In the genomic region with DNA sequence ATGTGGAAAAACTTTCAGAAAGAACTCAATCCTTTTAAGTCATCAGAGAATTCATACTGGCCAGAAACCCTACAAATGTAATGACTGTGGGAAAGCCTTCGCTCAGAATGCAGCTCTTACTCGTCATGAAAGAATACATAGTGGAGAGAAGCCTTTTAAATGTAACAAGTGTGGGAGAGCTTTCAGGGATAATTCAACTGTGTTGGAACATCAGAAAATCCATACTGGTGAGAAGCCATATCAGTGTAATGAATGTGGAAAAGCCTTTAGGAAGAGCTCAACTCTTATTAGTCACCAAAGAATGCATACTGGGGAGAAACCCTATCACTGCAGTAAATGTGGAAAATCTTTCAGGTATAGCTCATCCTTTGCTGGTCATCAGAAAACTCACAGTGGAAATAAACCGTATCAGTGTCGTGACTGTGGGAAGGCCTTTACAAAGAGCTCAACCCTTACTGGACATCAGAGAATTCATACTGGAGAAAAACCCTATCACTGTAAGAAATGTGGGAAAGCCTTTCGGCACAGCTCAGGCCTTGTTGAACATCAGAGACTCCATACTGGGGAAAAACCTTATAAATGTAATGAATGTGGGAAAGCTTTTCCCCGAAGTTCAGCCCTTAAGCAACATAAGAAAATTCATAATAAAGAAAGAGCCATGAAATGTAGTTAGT, we compare ENCODE assay signal across 3 cellular contexts.
TF ChIP-seq lines count a peak whose summit lies in the region.

No MANE protein-coding gene starts in this region.

TF ChIP-seq in liver, 16 proteins besides CTCF, POLR2A, EP300 and RAD21:
- TF ChIP-seq, protein P1, sequence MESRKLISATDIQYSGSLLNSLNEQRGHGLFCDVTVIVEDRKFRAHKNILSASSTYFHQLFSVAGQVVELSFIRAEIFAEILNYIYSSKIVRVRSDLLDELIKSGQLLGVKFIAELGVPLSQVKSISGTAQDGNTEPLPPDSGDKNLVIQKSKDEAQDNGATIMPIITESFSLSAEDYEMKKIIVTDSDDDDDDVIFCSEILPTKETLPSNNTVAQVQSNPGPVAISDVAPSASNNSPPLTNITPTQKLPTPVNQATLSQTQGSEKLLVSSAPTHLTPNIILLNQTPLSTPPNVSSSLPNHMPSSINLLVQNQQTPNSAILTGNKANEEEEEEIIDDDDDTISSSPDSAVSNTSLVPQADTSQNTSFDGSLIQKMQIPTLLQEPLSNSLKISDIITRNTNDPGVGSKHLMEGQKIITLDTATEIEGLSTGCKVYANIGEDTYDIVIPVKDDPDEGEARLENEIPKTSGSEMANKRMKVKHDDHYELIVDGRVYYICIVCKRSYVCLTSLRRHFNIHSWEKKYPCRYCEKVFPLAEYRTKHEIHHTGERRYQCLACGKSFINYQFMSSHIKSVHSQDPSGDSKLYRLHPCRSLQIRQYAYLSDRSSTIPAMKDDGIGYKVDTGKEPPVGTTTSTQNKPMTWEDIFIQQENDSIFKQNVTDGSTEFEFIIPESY (IDR thresholded peaks at IDR 0.05): no peak
- TF ChIP-seq HNF4A (conservative IDR thresholded peaks at IDR 0.05) (no peak), TAF1 (conservative IDR thresholded peaks at IDR 0.05) (no peak), HNF4G (IDR thresholded peaks at IDR 0.05) (no peak), GABPA (IDR thresholded peaks at IDR 0.05 in 1 of 2, conservative IDR thresholded peaks at IDR 0.05 in 1 of 2) (no peak)
- TF ChIP-seq, protein P2, sequence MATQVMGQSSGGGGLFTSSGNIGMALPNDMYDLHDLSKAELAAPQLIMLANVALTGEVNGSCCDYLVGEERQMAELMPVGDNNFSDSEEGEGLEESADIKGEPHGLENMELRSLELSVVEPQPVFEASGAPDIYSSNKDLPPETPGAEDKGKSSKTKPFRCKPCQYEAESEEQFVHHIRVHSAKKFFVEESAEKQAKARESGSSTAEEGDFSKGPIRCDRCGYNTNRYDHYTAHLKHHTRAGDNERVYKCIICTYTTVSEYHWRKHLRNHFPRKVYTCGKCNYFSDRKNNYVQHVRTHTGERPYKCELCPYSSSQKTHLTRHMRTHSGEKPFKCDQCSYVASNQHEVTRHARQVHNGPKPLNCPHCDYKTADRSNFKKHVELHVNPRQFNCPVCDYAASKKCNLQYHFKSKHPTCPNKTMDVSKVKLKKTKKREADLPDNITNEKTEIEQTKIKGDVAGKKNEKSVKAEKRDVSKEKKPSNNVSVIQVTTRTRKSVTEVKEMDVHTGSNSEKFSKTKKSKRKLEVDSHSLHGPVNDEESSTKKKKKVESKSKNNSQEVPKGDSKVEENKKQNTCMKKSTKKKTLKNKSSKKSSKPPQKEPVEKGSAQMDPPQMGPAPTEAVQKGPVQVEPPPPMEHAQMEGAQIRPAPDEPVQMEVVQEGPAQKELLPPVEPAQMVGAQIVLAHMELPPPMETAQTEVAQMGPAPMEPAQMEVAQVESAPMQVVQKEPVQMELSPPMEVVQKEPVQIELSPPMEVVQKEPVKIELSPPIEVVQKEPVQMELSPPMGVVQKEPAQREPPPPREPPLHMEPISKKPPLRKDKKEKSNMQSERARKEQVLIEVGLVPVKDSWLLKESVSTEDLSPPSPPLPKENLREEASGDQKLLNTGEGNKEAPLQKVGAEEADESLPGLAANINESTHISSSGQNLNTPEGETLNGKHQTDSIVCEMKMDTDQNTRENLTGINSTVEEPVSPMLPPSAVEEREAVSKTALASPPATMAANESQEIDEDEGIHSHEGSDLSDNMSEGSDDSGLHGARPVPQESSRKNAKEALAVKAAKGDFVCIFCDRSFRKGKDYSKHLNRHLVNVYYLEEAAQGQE (IDR thresholded peaks at IDR 0.05): no peak
TF ChIP-seq in liver: peak in this region for 0.

TF ChIP-seq in HepG2, 621 proteins besides CTCF, POLR2A, EP300 and RAD21:
- TF ChIP-seq ZNF530 (CRISPR knock-in tag; IDR thresholded peaks at IDR 0.05; ENCODE audit: low read depth) (no peak), MEIS2 (CRISPR knock-in tag; IDR thresholded peaks at IDR 0.05) (no peak), SRF (IDR thresholded peaks at IDR 0.05; ENCODE audit: low read depth, low read length) (no peak), ZNF34 (CRISPR knock-in tag; IDR thresholded peaks at IDR 0.05; ENCODE audit: borderline replicate concordance) (no peak), ZNF543 (CRISPR knock-in tag; IDR thresholded peaks at IDR 0.05) (no peak), ZKSCAN5 (CRISPR knock-in tag; IDR thresholded peaks at IDR 0.05) (no peak), HES4 (CRISPR knock-in tag; IDR thresholded peaks at IDR 0.05; ENCODE audit: borderline replicate concordance) (no peak), GABPB1 (CRISPR knock-in tag; IDR thresholded peaks at IDR 0.05) (no peak), YY1 (IDR thresholded peaks at IDR 0.05; ENCODE audit: insufficient read depth, insufficient replicate concordance, low read depth, low read length) (no peak), ZSCAN31 (CRISPR knock-in tag; IDR thresholded peaks at IDR 0.05; ENCODE audit: low read depth) (no peak), MLLT10 (CRISPR knock-in tag; IDR thresholded peaks at IDR 0.05) (no peak), HNRNPH1 (optimal IDR thresholded peaks at IDR 0.05; ENCODE audit: low read depth, low read length) (no peak)
- TF ChIP-seq, protein P3, sequence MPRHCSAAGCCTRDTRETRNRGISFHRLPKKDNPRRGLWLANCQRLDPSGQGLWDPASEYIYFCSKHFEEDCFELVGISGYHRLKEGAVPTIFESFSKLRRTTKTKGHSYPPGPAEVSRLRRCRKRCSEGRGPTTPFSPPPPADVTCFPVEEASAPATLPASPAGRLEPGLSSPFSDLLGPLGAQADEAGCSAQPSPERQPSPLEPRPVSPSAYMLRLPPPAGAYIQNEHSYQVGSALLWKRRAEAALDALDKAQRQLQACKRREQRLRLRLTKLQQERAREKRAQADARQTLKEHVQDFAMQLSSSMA (CRISPR knock-in tag; IDR thresholded peaks at IDR 0.05): no peak
- TF ChIP-seq, protein P4, sequence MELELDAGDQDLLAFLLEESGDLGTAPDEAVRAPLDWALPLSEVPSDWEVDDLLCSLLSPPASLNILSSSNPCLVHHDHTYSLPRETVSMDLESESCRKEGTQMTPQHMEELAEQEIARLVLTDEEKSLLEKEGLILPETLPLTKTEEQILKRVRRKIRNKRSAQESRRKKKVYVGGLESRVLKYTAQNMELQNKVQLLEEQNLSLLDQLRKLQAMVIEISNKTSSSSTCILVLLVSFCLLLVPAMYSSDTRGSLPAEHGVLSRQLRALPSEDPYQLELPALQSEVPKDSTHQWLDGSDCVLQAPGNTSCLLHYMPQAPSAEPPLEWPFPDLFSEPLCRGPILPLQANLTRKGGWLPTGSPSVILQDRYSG (CRISPR knock-in tag; IDR thresholded peaks at IDR 0.05): no peak

TF ChIP-seq in H1, 55 proteins besides CTCF, POLR2A, EP300 and RAD21:
- TF ChIP-seq RNF2 (IDR thresholded peaks at IDR 0.05; ENCODE audit: borderline replicate concordance, low read depth, low read length, missing control alignments, poor library complexity, severe bottlenecking): no peak
- TF ChIP-seq ZNF274 (IDR thresholded peaks at IDR 0.05; ENCODE audit: borderline replicate concordance, extremely low read depth, low read length): peak; percentile 82
